15 cellular contexts compared by ENCODE assay signal in genomic region chr10:79103585-79103984, GRCh38. TPM values are rescaled to one million over a fixed set of nuclear protein-coding genes. Genes with fewer than 3 reads are reported as not detected.
DNase-seq lines count a peak whose midpoint lies in the region; ATAC-seq and TF ChIP-seq lines count a peak whose summit lies in the region.
"Had no signal": no experiment of that assay in that cellular context is flagged by ENCODE, and none has a peak within 500 bp of the region (broad histone marks: within the 10 kb centered on the region; RNA-seq: fewer than 3 reads in every experiment).

No MANE protein-coding gene starts in this region.

- peak overlapping the region; percentile 73 to 100 (median 96) for H3K4me2 ChIP-seq in BLaER1 treated with 17β-estradiol and CSF1 and Interleukin-3, amounts not matched to agents 10 nM and 100 nM
- peak overlapping the region; percentile 56 for H3K4me2 ChIP-seq in skeletal muscle satellite cell (ENCODE audit: low read length)

- in situ Hi-C loops in Panc1 (cut with HindIII; ENCODE audit: low pct_unique_long_range_greater_than_20kb, low sequenced_read_pairs) = no loop called here

- no peaks in the 10 kb centered on the region for H3K9me3 ChIP-seq in BLaER1 treated with 17β-estradiol and CSF1 and Interleukin-3, amounts not matched to agents 10 nM and 100 nM (replicated peaks in 1 of 11)
- H3K9me3 ChIP-seq in Panc1 (ENCODE audit: control insufficient read depth, insufficient read depth, low read depth, low read length) = no peaks in the 10 kb centered on the region
- H3K9me3 ChIP-seq in skeletal muscle satellite cell (replicated peaks; ENCODE audit: low read length) = no peaks in the 10 kb centered on the region

- ATAC-seq in Panc1 (no peak), left ventricle myocardium superior (peak; percentile 10)
- ATAC-seq: K562 had no signal

- H3K4me1 ChIP-seq in BLaER1 treated with 17β-estradiol and CSF1 and Interleukin-3, amounts not matched to agents 10 nM and 100 nM = peaks cover 95 to 100% (median 100%) of the 10 kb centered on the region in 10 experiments
- peaks cover 62% of the 10 kb centered on the region for H3K4me1 ChIP-seq in Panc1 (ENCODE audit: control insufficient read depth, insufficient read depth, low read length)
- H3K4me1 ChIP-seq in skeletal muscle satellite cell (ENCODE audit: control insufficient read depth, insufficient read depth, low read length) = peaks cover 49% of the 10 kb centered on the region

- TF ChIP-seq CTCF in Panc1 (IDR thresholded peaks at IDR 0.05) = no peak

- CTCF ChIA-PET in Panc1 (lab: Charles Lee) = no interaction called here

- peaks cover 77 to 100% (median 99%) of the 10 kb centered on the region in 11 experiments for H4K20me1 ChIP-seq in BLaER1 treated with 17β-estradiol and CSF1 and Interleukin-3, amounts not matched to agents 10 nM and 100 nM

- intact Hi-C loops in Panc1 (cut with micrococcal nuclease; ENCODE audit: unreplicated experiment) (no loop called here), left ventricle myocardium superior (cut with micrococcal nuclease) (no loop called here)

- peak overlapping the region in 7 of 10 experiments; percentile 0 to 58 (median 43); a peak in 10 of 20 replicates for H3K4me3 ChIP-seq in BLaER1 treated with 17β-estradiol and CSF1 and Interleukin-3, amounts not matched to agents 10 nM and 100 nM
- H3K4me3 ChIP-seq in Panc1 (ENCODE audit: low read depth in 2 of 2, low read length in 2 of 2) = no peak overlapping the region
- H3K4me3 ChIP-seq in skeletal muscle satellite cell (ENCODE audit: low read length) = no peak overlapping the region
- H3K4me3 ChIP-seq: K562 had no signal

- DNase-seq in Panc1 (ENCODE audit: low read depth, low spot score) (no peak), left ventricle myocardium superior (no peak), mucosa of gallbladder (ENCODE audit: low spot score) (no peak), mesenteric fat pad (ENCODE audit: low spot score) (no peak), NCI-H2227 (lab: John Stamatoyannopoulos, UW; ENCODE audit: unreplicated experiment) (no peak)
- DNase-seq in activated CD8-positive, alpha-beta memory T cell treated with anti-CD3 and anti-CD28 coated beads, Interleukin-2, amount 50 U/mL, for 48 hours = no peak
- DNase-seq: activated B cell treated with CpG ODN at 0.5 μM for 24 hours; activated naive CD4-positive, alpha-beta T cell treated with anti-CD3 and anti-CD28 coated beads, Interleukin-2, amount 50 U/mL, for 16 hours; DMS153; NCI-H146; NCI-H748 treated with DMSO at 0.1 percent for 48 hours; stimulated activated CD4-positive, alpha-beta T cell treated with anti-CD3 and anti-CD28 coated beads, Interleukin-4, amount 100 ng/mL, for 24 hours had no signal

- no TSS peak for BruUV-seq in Panc1 (replicated peaks; lab: Mats Ljungman, UMichigan)

- POLR2A ChIA-PET in Panc1 (lab: Charles Lee) = no interaction called here

- H3K27ac ChIP-seq in BLaER1 treated with 17β-estradiol and CSF1 and Interleukin-3, amounts not matched to agents 10 nM and 100 nM = peak overlapping the region in 10 of 11 experiments; percentile 50 to 93 (median 81); a peak in 20 of 22 replicates
- peak overlapping the region; percentile 19; the same call in 1 of the 2 replicates for H3K27ac ChIP-seq in Panc1 (ENCODE audit: low read length)

- peaks cover 0 to 11% (median 0%) of the 10 kb centered on the region in 11 experiments; a peak in 3 of 22 replicates for H3K36me3 ChIP-seq in BLaER1 treated with 17β-estradiol and CSF1 and Interleukin-3, amounts not matched to agents 10 nM and 100 nM
- H3K36me3 ChIP-seq in Panc1 (ENCODE audit: control insufficient read depth, insufficient read depth, low read length) (no peaks in the 10 kb centered on the region), skeletal muscle satellite cell (ENCODE audit: insufficient read depth, low read length) (peaks cover 6% of the 10 kb centered on the region)

- H3K9ac ChIP-seq in BLaER1 treated with 17β-estradiol and CSF1 and Interleukin-3, amounts not matched to agents 10 nM and 100 nM = peak overlapping the region in 10 of 11 experiments; percentile 57 to 82 (median 72); a peak in 18 of 22 replicates
- no peak overlapping the region for H3K9ac ChIP-seq in skeletal muscle satellite cell (ENCODE audit: low read depth, low read length)

- H3K27me3 ChIP-seq in BLaER1 treated with 17β-estradiol and CSF1 and Interleukin-3, amounts not matched to agents 10 nM and 100 nM = no peaks in the 10 kb centered on the region
- no peaks in the 10 kb centered on the region for H3K27me3 ChIP-seq in Panc1 (ENCODE audit: control insufficient read depth, insufficient read depth, low read length)
- no peaks in the 10 kb centered on the region for H3K27me3 ChIP-seq in skeletal muscle satellite cell (ENCODE audit: control insufficient read depth, insufficient read depth, low read length)

RNA-seq across cellular contexts. Expression of gene ZMIZ1, which starts 34.8 kb away (rescaled TPM):
- 34.2 TPM for total RNA-seq in Panc1 (2021; ENCODE audit: unreplicated experiment)
- polyA plus RNA-seq in Panc1 (2012; ENCODE audit: insufficient read length) = 29.1 TPM
- 49.5 TPM for total RNA-seq in left ventricle myocardium superior
- 19.0 and 20.1 TPM in 2 replicates for total RNA-seq in skeletal muscle satellite cell (2012; rRNA removed)
- 107 TPM for total RNA-seq in mucosa of gallbladder
- total RNA-seq in mesenteric fat pad = 81.1 TPM

Comparison
In these comparisons a context has a peak if more than half of its experiments do, and no peak if none do; other contexts are left out.
1. H3K4me3 ChIP-seq: peak in BLaER1 treated with 17β-estradiol and CSF1 and Interleukin-3, amounts not matched to agents 10 nM and 100 nM (7 of 10); none in Panc1 (0 of 2) and skeletal muscle satellite cell (single experiment).